In the genomic region with DNA sequence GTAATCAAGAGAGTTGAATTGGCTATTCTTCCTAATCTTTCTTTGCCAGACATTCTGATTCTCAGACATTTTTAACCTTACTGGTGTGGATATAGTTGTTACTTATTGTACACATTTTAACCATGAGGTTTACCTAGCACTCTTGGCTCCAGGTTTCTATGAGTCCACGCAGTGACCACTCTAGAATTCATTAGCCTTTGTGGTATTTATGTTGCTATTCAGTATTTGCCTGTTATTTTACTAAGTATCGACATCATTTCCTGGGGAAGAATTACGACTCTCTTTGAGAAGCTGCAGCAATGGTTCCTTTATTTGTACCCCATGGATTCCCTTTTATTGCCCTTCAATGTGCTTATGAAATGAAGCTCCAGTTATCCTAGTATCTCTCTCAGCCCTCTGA, we compare ENCODE assay signal across 2 cellular contexts.
TF ChIP-seq lines count a peak whose summit lies in the region.

No MANE protein-coding gene starts in this region.

TF ChIP-seq in SK-N-SH, 30 proteins besides CTCF, POLR2A, EP300 and RAD21 (continued from another document):
- no peak for TF ChIP-seq EZH2phosphoT487 (IDR thresholded peaks at IDR 0.05; ENCODE audit: borderline replicate concordance, low read depth)
- TF ChIP-seq JUND (IDR thresholded peaks at IDR 0.05), result no peak
TF ChIP-seq in SK-N-SH: peak in this region for 0.

TF ChIP-seq in SK-N-SH treated with all-trans-retinoic acid at 6 μM for 48 hours, 23 proteins besides CTCF, POLR2A, EP300 and RAD21 (continued from another document):
- TF ChIP-seq ZFP3 (CRISPR knock-in tag; IDR thresholded peaks at IDR 0.05) (no peak), ZFP30 (CRISPR knock-in tag; IDR thresholded peaks at IDR 0.05) (no peak), RARB (CRISPR knock-in tag; IDR thresholded peaks at IDR 0.05) (no peak), BACH2 (CRISPR knock-in tag; IDR thresholded peaks at IDR 0.05; ENCODE audit: borderline replicate concordance) (no peak)
- TF ChIP-seq, protein P1, sequence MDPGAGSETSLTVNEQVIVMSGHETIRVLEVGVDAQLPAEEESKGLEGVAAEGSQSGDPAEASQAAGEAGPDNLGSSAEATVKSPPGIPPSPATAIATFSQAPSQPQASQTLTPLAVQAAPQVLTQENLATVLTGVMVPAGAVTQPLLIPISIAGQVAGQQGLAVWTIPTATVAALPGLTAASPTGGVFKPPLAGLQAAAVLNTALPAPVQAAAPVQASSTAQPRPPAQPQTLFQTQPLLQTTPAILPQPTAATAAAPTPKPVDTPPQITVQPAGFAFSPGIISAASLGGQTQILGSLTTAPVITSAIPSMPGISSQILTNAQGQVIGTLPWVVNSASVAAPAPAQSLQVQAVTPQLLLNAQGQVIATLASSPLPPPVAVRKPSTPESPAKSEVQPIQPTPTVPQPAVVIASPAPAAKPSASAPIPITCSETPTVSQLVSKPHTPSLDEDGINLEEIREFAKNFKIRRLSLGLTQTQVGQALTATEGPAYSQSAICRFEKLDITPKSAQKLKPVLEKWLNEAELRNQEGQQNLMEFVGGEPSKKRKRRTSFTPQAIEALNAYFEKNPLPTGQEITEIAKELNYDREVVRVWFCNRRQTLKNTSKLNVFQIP (CRISPR knock-in tag; IDR thresholded peaks at IDR 0.05; ENCODE audit: borderline replicate concordance, low read depth), result no peak
- TF ChIP-seq, protein P2, sequence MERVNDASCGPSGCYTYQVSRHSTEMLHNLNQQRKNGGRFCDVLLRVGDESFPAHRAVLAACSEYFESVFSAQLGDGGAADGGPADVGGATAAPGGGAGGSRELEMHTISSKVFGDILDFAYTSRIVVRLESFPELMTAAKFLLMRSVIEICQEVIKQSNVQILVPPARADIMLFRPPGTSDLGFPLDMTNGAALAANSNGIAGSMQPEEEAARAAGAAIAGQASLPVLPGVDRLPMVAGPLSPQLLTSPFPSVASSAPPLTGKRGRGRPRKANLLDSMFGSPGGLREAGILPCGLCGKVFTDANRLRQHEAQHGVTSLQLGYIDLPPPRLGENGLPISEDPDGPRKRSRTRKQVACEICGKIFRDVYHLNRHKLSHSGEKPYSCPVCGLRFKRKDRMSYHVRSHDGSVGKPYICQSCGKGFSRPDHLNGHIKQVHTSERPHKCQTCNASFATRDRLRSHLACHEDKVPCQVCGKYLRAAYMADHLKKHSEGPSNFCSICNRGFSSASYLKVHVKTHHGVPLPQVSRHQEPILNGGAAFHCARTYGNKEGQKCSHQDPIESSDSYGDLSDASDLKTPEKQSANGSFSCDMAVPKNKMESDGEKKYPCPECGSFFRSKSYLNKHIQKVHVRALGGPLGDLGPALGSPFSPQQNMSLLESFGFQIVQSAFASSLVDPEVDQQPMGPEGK (CRISPR knock-in tag; IDR thresholded peaks at IDR 0.05; ENCODE audit: borderline replicate concordance), result no peak
- TF ChIP-seq, protein P3, sequence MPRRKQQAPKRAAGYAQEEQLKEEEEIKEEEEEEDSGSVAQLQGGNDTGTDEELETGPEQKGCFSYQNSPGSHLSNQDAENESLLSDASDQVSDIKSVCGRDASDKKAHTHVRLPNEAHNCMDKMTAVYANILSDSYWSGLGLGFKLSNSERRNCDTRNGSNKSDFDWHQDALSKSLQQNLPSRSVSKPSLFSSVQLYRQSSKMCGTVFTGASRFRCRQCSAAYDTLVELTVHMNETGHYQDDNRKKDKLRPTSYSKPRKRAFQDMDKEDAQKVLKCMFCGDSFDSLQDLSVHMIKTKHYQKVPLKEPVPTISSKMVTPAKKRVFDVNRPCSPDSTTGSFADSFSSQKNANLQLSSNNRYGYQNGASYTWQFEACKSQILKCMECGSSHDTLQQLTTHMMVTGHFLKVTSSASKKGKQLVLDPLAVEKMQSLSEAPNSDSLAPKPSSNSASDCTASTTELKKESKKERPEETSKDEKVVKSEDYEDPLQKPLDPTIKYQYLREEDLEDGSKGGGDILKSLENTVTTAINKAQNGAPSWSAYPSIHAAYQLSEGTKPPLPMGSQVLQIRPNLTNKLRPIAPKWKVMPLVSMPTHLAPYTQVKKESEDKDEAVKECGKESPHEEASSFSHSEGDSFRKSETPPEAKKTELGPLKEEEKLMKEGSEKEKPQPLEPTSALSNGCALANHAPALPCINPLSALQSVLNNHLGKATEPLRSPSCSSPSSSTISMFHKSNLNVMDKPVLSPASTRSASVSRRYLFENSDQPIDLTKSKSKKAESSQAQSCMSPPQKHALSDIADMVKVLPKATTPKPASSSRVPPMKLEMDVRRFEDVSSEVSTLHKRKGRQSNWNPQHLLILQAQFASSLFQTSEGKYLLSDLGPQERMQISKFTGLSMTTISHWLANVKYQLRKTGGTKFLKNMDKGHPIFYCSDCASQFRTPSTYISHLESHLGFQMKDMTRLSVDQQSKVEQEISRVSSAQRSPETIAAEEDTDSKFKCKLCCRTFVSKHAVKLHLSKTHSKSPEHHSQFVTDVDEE (CRISPR knock-in tag; IDR thresholded peaks at IDR 0.05), result no peak
